ENCODE assay signal across 13 cellular contexts in the genomic region with DNA sequence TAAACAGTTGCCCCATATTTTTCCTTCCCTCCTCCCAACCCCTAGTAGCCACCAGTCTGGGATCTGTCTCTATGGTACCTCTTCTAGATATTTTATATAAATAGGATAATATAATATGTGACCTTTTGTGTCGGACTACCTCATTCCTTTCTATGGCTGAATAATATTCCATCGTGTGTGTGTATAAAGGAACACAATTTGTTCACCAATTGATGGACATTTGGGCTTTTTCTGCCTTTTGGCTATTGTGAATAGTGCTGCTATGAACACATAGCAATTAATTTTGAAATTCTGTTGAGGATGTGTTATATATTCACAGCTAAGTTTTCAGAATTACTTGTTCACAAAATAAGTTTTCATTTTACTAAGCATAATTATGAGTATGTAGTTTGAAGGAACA. TPM values are rescaled to one million over a fixed set of nuclear protein-coding genes. Genes with fewer than 3 reads are reported as not detected.
DNase-seq lines count a peak whose midpoint lies in the region; ATAC-seq and FAIRE-seq lines count a peak whose summit lies in the region.
"Had no signal": no experiment of that assay in that cellular context is flagged by ENCODE, and none has a peak within 500 bp of the region (broad histone marks: within the 10 kb centered on the region; RNA-seq: fewer than 3 reads in every experiment).

No MANE protein-coding gene starts in this region.

- no peak for FAIRE-seq in frontal cortex (lab: Jason Lieb, UNC)
- FAIRE-seq: colon had no signal

- H3K4me1 ChIP-seq in ACC112 (ENCODE audit: control insufficient read depth, insufficient read depth, low read length, unreplicated experiment): peaks cover 48% of the 10 kb centered on the region
- H3K4me1 ChIP-seq in GM23248 (ENCODE audit: insufficient read depth): peaks cover 35% of the 10 kb centered on the region

- H3K4me3 ChIP-seq in ACC112 (ENCODE audit: low read depth, low read length): peak overlapping the region; percentile 84
- peak overlapping the region; percentile 95 for H3K4me3 ChIP-seq in GM23248

- peaks cover 68% of the 10 kb centered on the region for H3K79me2 ChIP-seq in ACC112 (ENCODE audit: control insufficient read depth, insufficient read depth, low read length, unreplicated experiment)
- H3K79me2 ChIP-seq in GM23248 (ENCODE audit: insufficient read depth): peaks cover 71% of the 10 kb centered on the region

- H3K4me2 ChIP-seq in GM23248 (ENCODE audit: unreplicated experiment): peak overlapping the region; percentile 95

- in situ Hi-C loops in GM23248 (cut with MboI): no loop called here

- H3K27ac Mint-ChIP-seq in activated naive CD8-positive, alpha-beta T cell: peak overlapping the region; percentile 82
- peak overlapping the region in 2 of 6 donors; percentile 54 to 86 for H3K27ac Mint-ChIP-seq in naive B cell

- H3K27me3 Mint-ChIP-seq in activated naive CD8-positive, alpha-beta T cell: no peaks in the 10 kb centered on the region
- H3K27me3 Mint-ChIP-seq in naive B cell: no peaks in the 10 kb centered on the region

- 80% methylated on average over 2 of the region's 2 CpGs for WGBS in GM23248 (ENCODE audit: low coverage in 1 of 2, low lambda C conversion rate in 2 of 2, missing lambda C conversion rate in 2 of 2), 2 experiments

- no peaks in the 10 kb centered on the region for H4K20me1 ChIP-seq in GM23248 (ENCODE audit: insufficient read depth)

- H3K9me3 ChIP-seq in GM23248 (ENCODE audit: low read depth): no peaks in the 10 kb centered on the region
- H3K9me3 ChIP-seq: SJSA1 had no signal

- H2AFZ ChIP-seq in ACC112 (ENCODE audit: low read length, unreplicated experiment) (no peak overlapping the region), GM23248 (no peak overlapping the region)

- H3K9me2 ChIP-seq in GM23248 (ENCODE audit: insufficient read depth): no peaks in the 10 kb centered on the region

- no peaks in the 10 kb centered on the region for H3K9me3 Mint-ChIP-seq in activated naive CD8-positive, alpha-beta T cell (ENCODE audit: low read depth)
- H3K9me3 Mint-ChIP-seq in naive B cell: no peaks in the 10 kb centered on the region

- no peak for DNase-seq in GM23248
- DNase-seq in naive B cell: no peak
- no peak for DNase-seq in frontal cortex (ENCODE audit: low spot score in 2 of 2)
- DNase-seq in DMS153 (lab: John Stamatoyannopoulos, UW): no peak
- DNase-seq in activated gamma-delta T cell treated with Interleukin-2 at 50 U/mL for 16 hours: no peak
- DNase-seq: hippocampal formation, KBM-7, substantia nigra had no signal

- peaks cover 29% of the 10 kb centered on the region for H3F3A ChIP-seq in GM23248 (ENCODE audit: insufficient read depth)

- H3K4me3 Mint-ChIP-seq in activated naive CD8-positive, alpha-beta T cell: peak overlapping the region; percentile 94
- H3K4me3 Mint-ChIP-seq in naive B cell: peak overlapping the region; percentile 30 to 99 (median 88)

- H3K27ac ChIP-seq in ACC112 (ENCODE audit: low read depth, low read length): no peak overlapping the region
- no peak overlapping the region for H3K27ac ChIP-seq in GM23248
- H3K27ac ChIP-seq: SJSA1 had no signal

- peak overlapping the region; percentile 90; the same call in 1 of the 2 replicates for H3K9ac ChIP-seq in GM23248

- H3K36me3 ChIP-seq in ACC112 (ENCODE audit: insufficient read depth, low read length) (no peaks in the 10 kb centered on the region), GM23248 (ENCODE audit: low read depth) (no peaks in the 10 kb centered on the region)

- H3K4me1 Mint-ChIP-seq in activated naive CD8-positive, alpha-beta T cell (ENCODE audit: low read depth): peaks cover 68% of the 10 kb centered on the region
- peaks cover 55 to 67% (median 67%) of the 10 kb centered on the region in 3 donors for H3K4me1 Mint-ChIP-seq in naive B cell

- no peaks in the 10 kb centered on the region for H3K27me3 ChIP-seq in ACC112 (ENCODE audit: insufficient read depth, low read length)
- H3K27me3 ChIP-seq in GM23248 (replicated peaks; ENCODE audit: insufficient read depth): no peaks in the 10 kb centered on the region
- H3K27me3 ChIP-seq: SJSA1 had no signal

- ATAC-seq in naive B cell (ENCODE audit: low read depth in 2 of 2) (no peak), HG02642 (IDR thresholded peaks at IDR 0.05; ENCODE audit: poor library complexity, unreplicated experiment) (no peak)

- no peaks in the 10 kb centered on the region for H3K36me3 Mint-ChIP-seq in activated naive CD8-positive, alpha-beta T cell
- H3K36me3 Mint-ChIP-seq in naive B cell: no peaks in the 10 kb centered on the region

RNA-seq across cellular contexts. Expression of gene NFATC3, which starts 2.5 kb away (rescaled TPM):
- 14.2 and 17.5 TPM in 2 replicates for total RNA-seq in GM23248 (2014; rRNA removed; shearing (Covaris generic))
- polyA plus RNA-seq in GM23248 (2016; fragmentation: Nextera tagmentation; extraction: Ambion mirVana) (10.2 and 12.3 TPM in 2 replicates), naive B cell (ENCODE audit: low read depth in 6 of 6) (100 to 1,000 TPM in 2 of 6 donors, 10 to 100 TPM in 4; 74.8 to 147 (median 96.7) TPM)
- 21.6 TPM for total RNA-seq in frontal cortex
